21 cellular contexts compared by ENCODE assay signal in the genomic region with DNA sequence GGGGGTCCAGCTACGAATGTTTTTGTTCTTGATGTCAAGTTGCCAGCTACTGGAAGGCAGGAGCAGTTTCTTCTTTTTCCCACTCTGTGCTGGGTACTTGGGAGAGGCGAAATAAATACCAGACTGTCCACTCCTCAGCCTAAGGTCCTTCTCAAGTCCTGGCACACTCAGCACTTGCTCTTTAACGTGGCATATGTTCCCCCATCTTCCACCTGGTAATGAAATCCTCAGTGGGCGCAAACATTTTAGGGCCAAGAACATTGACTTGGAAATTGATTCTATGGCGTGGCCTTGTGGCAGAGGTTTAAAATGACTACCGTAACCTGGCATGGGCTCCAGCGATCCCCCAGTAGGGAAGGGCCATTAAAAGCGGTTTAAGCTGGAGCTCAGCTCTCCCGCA.
"Had no signal": no experiment of that assay in that cellular context is flagged by ENCODE, and none has a peak within 500 bp of the region (broad histone marks: within the 10 kb centered on the region; RNA-seq: fewer than 3 reads in every experiment).

No MANE protein-coding gene starts in this region.

- H3K9me3 Mint-ChIP-seq: activated CD4-positive, alpha-beta T cell treated with anti-CD3 and anti-CD28 coated beads, Interleukin-2, amount 10 ng/mL, durations not matched to agents 7 days and 5 days; activated naive CD4-positive, alpha-beta T cell treated with anti-CD3 and anti-CD28 coated beads for 36 hours; activated naive CD4-positive, alpha-beta T cell treated with anti-CD3 and anti-CD28 coated beads, Interleukin-2, amount 50 U/mL, for 72 hours; activated T-cell treated with anti-CD3 and anti-CD28 coated beads, Interleukin-2, amount 50 U/mL, for 24 hours; brain had no signal

- H3K27ac Mint-ChIP-seq: activated CD4-positive, alpha-beta T cell treated with anti-CD3 and anti-CD28 coated beads for 36 hours; activated CD4-positive, alpha-beta T cell treated with anti-CD3 and anti-CD28 coated beads, Interleukin-2, amount 10 ng/mL, durations not matched to agents 7 days and 5 days; activated CD8-positive, alpha-beta T cell treated with anti-CD3 and anti-CD28 coated beads, Interleukin-2, amount 10 ng/mL, durations not matched to agents 7 days and 5 days; activated naive CD4-positive, alpha-beta T cell treated with anti-CD3 and anti-CD28 coated beads for 36 hours; activated naive CD4-positive, alpha-beta T cell treated with anti-CD3 and anti-CD28 coated beads, Interleukin-2, amount 50 U/mL, for 72 hours; activated T-cell treated with anti-CD3 and anti-CD28 coated beads, Interleukin-2, amount 50 U/mL, for 24 hours had no signal

- H3K9me3 ChIP-seq: adrenal gland, SJCRH30 had no signal

- H3K4me3 Mint-ChIP-seq: activated CD4-positive, alpha-beta T cell treated with anti-CD3 and anti-CD28 coated beads for 36 hours; activated CD4-positive, alpha-beta T cell treated with anti-CD3 and anti-CD28 coated beads, Interleukin-2, amount 10 ng/mL, durations not matched to agents 7 days and 5 days; activated CD8-positive, alpha-beta T cell treated with anti-CD3 and anti-CD28 coated beads, Interleukin-2, amount 10 ng/mL, durations not matched to agents 7 days and 5 days; activated naive CD4-positive, alpha-beta T cell treated with anti-CD3 and anti-CD28 coated beads for 36 hours; activated T-cell treated with anti-CD3 and anti-CD28 coated beads, Interleukin-2, amount 50 U/mL, for 24 hours; brain had no signal

- H3K27me3 Mint-ChIP-seq: activated CD4-positive, alpha-beta T cell treated with anti-CD3 and anti-CD28 coated beads for 36 hours; activated CD4-positive, alpha-beta T cell treated with anti-CD3 and anti-CD28 coated beads, Interleukin-2, amount 10 ng/mL, durations not matched to agents 7 days and 5 days had no signal

- H3K4me1 Mint-ChIP-seq: activated CD4-positive, alpha-beta T cell treated with anti-CD3 and anti-CD28 coated beads for 36 hours; activated CD4-positive, alpha-beta T cell treated with anti-CD3 and anti-CD28 coated beads, Interleukin-2, amount 10 ng/mL, durations not matched to agents 7 days and 5 days had no signal

- H3K4me1 ChIP-seq: adrenal gland had no signal

- H3K36me3 Mint-ChIP-seq: activated naive CD4-positive, alpha-beta T cell treated with anti-CD3 and anti-CD28 coated beads, Interleukin-2, amount 50 U/mL, for 72 hours had no signal

- H3K4me3 ChIP-seq: adrenal gland, SJCRH30, SK-N-MC had no signal

- H3K27ac ChIP-seq: adrenal gland, SJCRH30, SK-N-MC had no signal

- H3K27me3 ChIP-seq: adrenal gland, SJCRH30 had no signal

- ATAC-seq: activated CD4-positive, CD25-positive, alpha-beta regulatory T cell treated with anti-CD3 and anti-CD28 coated beads, Interleukin-2, amount 50 U/mL, for 24 hours; activated CD8-positive, alpha-beta T cell treated with anti-CD3 and anti-CD28 coated beads, Interleukin-2, amount 10 ng/mL, durations not matched to agents 7 days and 5 days had no signal

- DNase-seq: activated CD4-positive, alpha-beta T cell treated with anti-CD3 and anti-CD28 coated beads, Interleukin-2, amount 10 ng/mL, durations not matched to agents 7 days and 5 days; activated gamma-delta T cell treated with Interleukin-2 at 50 U/mL for 16 hours; activated T-cell treated with anti-CD3 and anti-CD28 coated beads, Interleukin-2, amount 50 U/mL, for 24 hours; adrenal gland; KG1; MM.1S; MV-4-11; NCI-H1092; NCI-H1436 treated with DMSO at 0.1 percent for 48 hours; NCI-H1694 treated with DMSO at 0.1 percent for 48 hours; NCI-H2029; NCI-H524 treated with DMSO at 0.1 percent for 48 hours; SHP77; SJCRH30 had no signal

- H3K36me3 ChIP-seq: SJCRH30 had no signal
